In genomic region chr14:73607241-73607640, GRCh38 we compare ENCODE assay signal across 11 cellular contexts. TPM values are rescaled to one million over a fixed set of nuclear protein-coding genes. Genes with fewer than 3 reads are reported as not detected.
"Had no signal": no experiment of that assay in that cellular context is flagged by ENCODE, and none has a peak within 500 bp of the region (broad histone marks: within the 10 kb centered on the region; RNA-seq: fewer than 3 reads in every experiment).

No MANE protein-coding gene starts in this region.

- H3K4me2 ChIP-seq: GM23338 had no signal

- FAIRE-seq: H1, H54, HepG2 had no signal

- H3K4me3 ChIP-seq: GM23338 had no signal

- DNase-seq: H9, HCEC 1CT, HFFc6, KG1 had no signal

- H3K27ac ChIP-seq: HL-60 had no signal

- ATAC-seq: GM23338, HepG2 had no signal

RNA-seq across cellular contexts. Expression of gene ACOT6, which starts 5.1 kb away (rescaled TPM):
- total RNA-seq: H1, H9, HFFc6, HT1080 had no signal
- polyA plus RNA-seq: H1, IgD-negative memory B cell had no signal

RNA-seq across cellular contexts. Expression of gene ACOT4, which starts 15.6 kb away (rescaled TPM):
- total RNA-seq: HFFc6, HT1080 had no signal

RNA-seq across cellular contexts. Expression of gene HEATR4, which starts 48.5 kb away (rescaled TPM):
- total RNA-seq: HFFc6, HT1080 had no signal
- polyA plus RNA-seq: HepG2 had no signal
